Comparison of ENCODE assay signal across 8 cellular contexts in the genomic region with DNA sequence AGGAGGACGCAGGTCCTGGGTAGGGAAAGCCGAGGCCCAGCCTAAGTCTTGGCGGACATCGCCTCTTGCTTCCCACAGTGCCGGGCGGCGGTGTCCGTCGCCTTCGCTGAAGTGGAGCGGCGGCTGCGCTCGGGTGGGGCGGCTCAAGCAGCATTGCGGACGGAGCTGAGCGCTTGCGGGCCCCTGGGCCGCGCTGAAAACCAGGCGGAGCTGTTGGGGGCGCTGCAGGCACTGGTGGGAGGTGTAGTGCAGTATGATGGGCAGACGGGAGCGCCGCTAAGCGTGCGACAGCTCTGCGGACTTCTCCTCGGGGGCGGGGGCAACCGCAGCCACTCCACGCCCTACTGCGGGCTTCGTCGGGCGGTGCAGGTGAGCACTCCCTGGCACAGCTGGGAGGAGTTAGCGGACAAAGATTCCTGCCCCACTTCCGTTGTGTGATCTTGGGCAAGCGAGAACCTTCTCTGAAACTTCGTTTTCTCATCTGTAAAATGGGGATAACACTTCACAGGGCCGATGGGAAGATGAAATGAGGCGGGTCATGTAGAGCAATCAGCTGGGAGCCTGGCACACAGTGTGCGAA. TPM values are rescaled to one million over a fixed set of nuclear protein-coding genes. Genes with fewer than 3 reads are reported as not detected.
DNase-seq lines count a peak whose midpoint lies in the region; ATAC-seq and TF ChIP-seq lines count a peak whose summit lies in the region.

No MANE protein-coding gene starts in this region.

- peak overlapping the region; percentile 84 for H3K27ac Mint-ChIP-seq in GM23338

- H3K36me3 ChIP-seq in GM23338 (ENCODE audit: insufficient read depth), result no peaks in the 10 kb centered on the region; the same call in 1 of the 2 replicates
- H3K36me3 ChIP-seq in ascending aorta, result no peaks in the 10 kb centered on the region
- H3K36me3 ChIP-seq in SJCRH30, result no peaks in the 10 kb centered on the region

- peak overlapping the region; percentile 90 for H3K4me3 ChIP-seq in GM23338
- H3K4me3 ChIP-seq in ascending aorta, result peak overlapping the region; percentile 53 to 76
- H3K4me3 ChIP-seq in iPS-18c (ENCODE audit: insufficient read depth, low read depth, low read length), result peak overlapping the region; percentile 99
- no peak overlapping the region for H3K4me3 ChIP-seq in SJCRH30

- peak overlapping the region; percentile 72 for H3K4me2 ChIP-seq in GM23338

- no peaks in the 10 kb centered on the region for H3K79me2 ChIP-seq in GM23338 (replicated peaks; ENCODE audit: insufficient read depth)

- H3K36me3 Mint-ChIP-seq in GM23338 (ENCODE audit: low read depth), result no peaks in the 10 kb centered on the region; the same call in 1 of the 3 replicates

- peak overlapping the region; percentile 92 for H3K4me3 Mint-ChIP-seq in GM23338

- no peaks in the 10 kb centered on the region for H3K9me3 Mint-ChIP-seq in GM23338

- peak; percentile 88 for ATAC-seq in GM23338

- H3K27me3 Mint-ChIP-seq in GM23338 (ENCODE audit: insufficient read depth, low read depth, poor library complexity), result peaks cover 14% of the 10 kb centered on the region

- H3K9me3 ChIP-seq in ascending aorta (no peaks in the 10 kb centered on the region), iPS-18c (ENCODE audit: control insufficient read depth, insufficient read depth, low read length) (peaks cover 2% of the 10 kb centered on the region), SJCRH30 (replicated peaks) (no peaks in the 10 kb centered on the region)

- intact Hi-C loops in ascending aorta (cut with DNase I), result no loop called here

- peaks cover 9% of the 10 kb centered on the region for H3K4me1 Mint-ChIP-seq in GM23338

- H3K27me3 ChIP-seq in GM23338 (ENCODE audit: insufficient read depth), result peaks cover 10% of the 10 kb centered on the region
- no peaks in the 10 kb centered on the region for H3K27me3 ChIP-seq in ascending aorta
- no peaks in the 10 kb centered on the region for H3K27me3 ChIP-seq in SJCRH30

- H3K4me1 ChIP-seq in GM23338 (ENCODE audit: insufficient read depth) (peaks cover 12% of the 10 kb centered on the region; the same call in 1 of the 2 replicates), ascending aorta (peaks cover 7 to 15% of the 10 kb centered on the region in 2 donors), SJCRH30 (no peaks in the 10 kb centered on the region)

- H3K27ac ChIP-seq in GM23338 (ENCODE audit: low read depth) (0 out of 2 replicates have a peak overlapping the region, but pooled peaks have one; percentile 75), ascending aorta (no peak overlapping the region), SJCRH30 (no peak overlapping the region)

- peak; percentile 50 for DNase-seq in GM03348 (ENCODE audit: low spot score)
- DNase-seq in GM23338 (ENCODE audit: low spot score), result peak; percentile 98
- DNase-seq in LoVo (ENCODE audit: low spot score), result peak; percentile 90
- DNase-seq in T follicular helper cell (ENCODE audit: low read depth), result peak; percentile 25
- peak in 1 of 2 donors; percentile 65 for DNase-seq in ascending aorta (ENCODE audit: low spot score in 2 of 2)
- DNase-seq in stimulated activated CD4-positive, alpha-beta T cell treated with anti-CD3 and anti-CD28 coated beads, Interleukin-15, amount 100 ng/mL, for 1 hour (ENCODE audit: low read depth in 1 of 2, low spot score in 1 of 2), result peak; percentile 15 to 40
- DNase-seq in SJCRH30, result no peak

- TF ChIP-seq CTCF in GM23338 (conservative IDR thresholded peaks at IDR 0.05; ENCODE audit: low read depth in 2 of 2), result peak; percentile 51 to 74
- peak in 1 of 3 experiments; percentile 14 for TF ChIP-seq CTCF in ascending aorta (IDR thresholded peaks at IDR 0.05)

- 0 out of 2 replicates have a peak, but pooled peaks cover 2% of the 10 kb centered on the region for H3F3A ChIP-seq in GM23338 (replicated peaks; ENCODE audit: low read depth)

- no peaks in the 10 kb centered on the region for H3K9me2 ChIP-seq in GM23338 (ENCODE audit: insufficient read depth)

- peak overlapping the region; percentile 53; the same call in 1 of the 2 replicates for H2AFZ ChIP-seq in GM23338

- H4K20me1 ChIP-seq in GM23338 (replicated peaks; ENCODE audit: insufficient read depth), result no peaks in the 10 kb centered on the region

TF ChIP-seq in GM23338, 12 proteins besides CTCF, POLR2A, EP300 and RAD21:
- TF ChIP-seq CREB1 (CRISPR knock-in tag; IDR thresholded peaks at IDR 0.05; ENCODE audit: low read depth) (peak; percentile 72), POLR2AphosphoS5 (IDR thresholded peaks at IDR 0.05; ENCODE audit: low read depth) (no peak), EZH2phosphoT487 (IDR thresholded peaks at IDR 0.05; ENCODE audit: unreplicated experiment) (no peak), ZNF114 (CRISPR knock-in tag; IDR thresholded peaks at IDR 0.05) (no peak), NANOG (IDR thresholded peaks at IDR 0.05; ENCODE audit: borderline replicate concordance) (no peak)
- TF ChIP-seq, protein P1, sequence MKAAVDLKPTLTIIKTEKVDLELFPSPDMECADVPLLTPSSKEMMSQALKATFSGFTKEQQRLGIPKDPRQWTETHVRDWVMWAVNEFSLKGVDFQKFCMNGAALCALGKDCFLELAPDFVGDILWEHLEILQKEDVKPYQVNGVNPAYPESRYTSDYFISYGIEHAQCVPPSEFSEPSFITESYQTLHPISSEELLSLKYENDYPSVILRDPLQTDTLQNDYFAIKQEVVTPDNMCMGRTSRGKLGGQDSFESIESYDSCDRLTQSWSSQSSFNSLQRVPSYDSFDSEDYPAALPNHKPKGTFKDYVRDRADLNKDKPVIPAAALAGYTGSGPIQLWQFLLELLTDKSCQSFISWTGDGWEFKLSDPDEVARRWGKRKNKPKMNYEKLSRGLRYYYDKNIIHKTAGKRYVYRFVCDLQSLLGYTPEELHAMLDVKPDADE (IDR thresholded peaks at IDR 0.05), result no peak

RNA-seq across cellular contexts. Expression of a gene that starts 4.3 kb away (rescaled TPM):
- total RNA-seq in GM23338 (2014; rRNA removed; shearing (Covaris generic)), result 11.8 and 13.8 TPM in 2 replicates
- 8.7 and 13.8 TPM in 2 replicates for polyA plus RNA-seq in GM23338 (2016; fragmentation: Nextera tagmentation; extraction: Ambion mirVana)
- not detected for total RNA-seq in ascending aorta
- not detected in 2 replicates for total RNA-seq in SJCRH30 (2014; rRNA removed; shearing (Covaris generic))

Comparison
In these comparisons a context has a peak if more than half of its experiments do, and no peak if none do; other contexts are left out.
1. DNase-seq: peak in GM03348 (single experiment), GM23338 (single experiment), LoVo (single experiment), T follicular helper cell (single experiment) and stimulated activated CD4-positive, alpha-beta T cell treated with anti-CD3 and anti-CD28 coated beads, Interleukin-15, amount 100 ng/mL, for 1 hour (2 of 2); none in SJCRH30 (0 of 2).
2. RNA of a gene that starts 4.3 kb away (total RNA-seq): 11.8 to 13.8 TPM in GM23338; not detected in ascending aorta (single experiment) and not detected in SJCRH30; every median in the first group is over 10 times any median in the second.